Comparison of ENCODE assay signal across 14 cellular contexts in genomic region chrX:19629541-19629940, GRCh38.
DNase-seq lines count a peak whose midpoint lies in the region; ATAC-seq and TF ChIP-seq lines count a peak whose summit lies in the region.
"Had no signal": no experiment of that assay in that cellular context is flagged by ENCODE, and none has a peak within 500 bp of the region (broad histone marks: within the 10 kb centered on the region; RNA-seq: fewer than 3 reads in every experiment).

No MANE protein-coding gene starts in this region.

- H3K9me3 ChIP-seq in Peyer's patch = no peaks in the 10 kb centered on the region
- H3K9me3 ChIP-seq: pancreas, upper lobe of right lung had no signal

- TF ChIP-seq POLR2A in Peyer's patch (IDR thresholded peaks at IDR 0.05) = no peak

- H3K27me3 ChIP-seq in Peyer's patch = no peaks in the 10 kb centered on the region
- H3K27me3 ChIP-seq: upper lobe of right lung had no signal

- POLR2A ChIA-PET in activated naive CD8-positive, alpha-beta T cell treated with anti-CD3 and anti-CD28 coated beads, Interleukin-2, amount 10 ng/mL, durations not matched to agents 7 days and 5 days (lab: Charles Lee) = no interaction called here

- ATAC-seq in activated naive CD8-positive, alpha-beta T cell treated with anti-CD3 and anti-CD28 coated beads, Interleukin-2, amount 10 ng/mL, durations not matched to agents 7 days and 5 days (ENCODE audit: low read depth) = no peak
- ATAC-seq in activated naive CD8-positive, alpha-beta T cell treated with anti-CD3 and anti-CD28 coated beads, Interleukin-2, amount 50 U/mL, for 24 hours = no peak
- peak; percentile 59 for ATAC-seq in GM21723 (IDR thresholded peaks at IDR 0.05; ENCODE audit: unreplicated experiment)
- ATAC-seq in HG03521 (IDR thresholded peaks at IDR 0.05; ENCODE audit: unreplicated experiment) = peak; percentile 46
- ATAC-seq in stimulated activated naive B cell treated with anti-CD40 and anti-IgM and Interleukin-4, amounts not matched to agents 10 μg/mL and 1 μg/mL and 100 μg/mL, for 72 hours (replicated peaks) = no peak
- ATAC-seq: pancreas, upper lobe of right lung had no signal

- H3K4me3 ChIP-seq in Peyer's patch = no peak overlapping the region
- H3K4me3 ChIP-seq: pancreas, upper lobe of right lung had no signal

- no peak for DNase-seq in activated naive CD8-positive, alpha-beta T cell treated with anti-CD3 and anti-CD28 coated beads, Interleukin-2, amount 10 ng/mL, durations not matched to agents 7 days and 5 days
- no peak for DNase-seq in activated naive CD8-positive, alpha-beta T cell treated with anti-CD3 and anti-CD28 coated beads, Interleukin-2, amount 50 U/mL, for 24 hours
- DNase-seq in stimulated activated naive B cell treated with anti-CD40 and anti-IgM and Interleukin-4, amounts not matched to agents 10 μg/mL and 1 μg/mL and 100 μg/mL, for 72 hours = no peak
- DNase-seq in D341Med (ENCODE audit: low spot score) (no peak), type B pancreatic cell (ENCODE audit: extremely low spot score, unreplicated experiment) (no peak), Peyer's patch (no peak)
- DNase-seq: ACHN, HFFc6, NCI-H524, pancreas, upper lobe of right lung had no signal

- no peaks in the 10 kb centered on the region for H3K9me3 Mint-ChIP-seq in activated naive CD8-positive, alpha-beta T cell treated with anti-CD3 and anti-CD28 coated beads, Interleukin-2, amount 10 ng/mL, durations not matched to agents 7 days and 5 days
- no peaks in the 10 kb centered on the region for H3K9me3 Mint-ChIP-seq in activated naive CD8-positive, alpha-beta T cell treated with anti-CD3 and anti-CD28 coated beads, Interleukin-2, amount 50 U/mL, for 24 hours
- H3K9me3 Mint-ChIP-seq in stimulated activated naive B cell treated with anti-CD40 and anti-IgM and Interleukin-4, amounts not matched to agents 10 μg/mL and 1 μg/mL and 100 μg/mL, for 72 hours = no peaks in the 10 kb centered on the region
- H3K9me3 Mint-ChIP-seq in type B pancreatic cell = no peaks in the 10 kb centered on the region
- H3K9me3 Mint-ChIP-seq: HFFc6 had no signal

- no peaks in the 10 kb centered on the region for H3K4me1 ChIP-seq in Peyer's patch
- H3K4me1 ChIP-seq: pancreas, upper lobe of right lung had no signal

- H3K36me3 ChIP-seq in Peyer's patch = no peaks in the 10 kb centered on the region
- H3K36me3 ChIP-seq: pancreas, upper lobe of right lung had no signal

- H3K27ac Mint-ChIP-seq in activated naive CD8-positive, alpha-beta T cell treated with anti-CD3 and anti-CD28 coated beads, Interleukin-2, amount 10 ng/mL, durations not matched to agents 7 days and 5 days = peak overlapping the region; percentile 56
- no peak overlapping the region for H3K27ac Mint-ChIP-seq in activated naive CD8-positive, alpha-beta T cell treated with anti-CD3 and anti-CD28 coated beads, Interleukin-2, amount 50 U/mL, for 24 hours
- H3K27ac Mint-ChIP-seq in stimulated activated naive B cell treated with anti-CD40 and anti-IgM and Interleukin-4, amounts not matched to agents 10 μg/mL and 1 μg/mL and 100 μg/mL, for 72 hours = peak overlapping the region; percentile 75
- H3K27ac Mint-ChIP-seq in type B pancreatic cell = no peak overlapping the region
- H3K27ac Mint-ChIP-seq: HFFc6 had no signal

- no peak overlapping the region for H3K4me3 Mint-ChIP-seq in activated naive CD8-positive, alpha-beta T cell treated with anti-CD3 and anti-CD28 coated beads, Interleukin-2, amount 10 ng/mL, durations not matched to agents 7 days and 5 days
- H3K4me3 Mint-ChIP-seq in activated naive CD8-positive, alpha-beta T cell treated with anti-CD3 and anti-CD28 coated beads, Interleukin-2, amount 50 U/mL, for 24 hours = no peak overlapping the region
- no peak overlapping the region for H3K4me3 Mint-ChIP-seq in stimulated activated naive B cell treated with anti-CD40 and anti-IgM and Interleukin-4, amounts not matched to agents 10 μg/mL and 1 μg/mL and 100 μg/mL, for 72 hours
- no peak overlapping the region for H3K4me3 Mint-ChIP-seq in type B pancreatic cell
- H3K4me3 Mint-ChIP-seq: HFFc6 had no signal

- H3K27me3 Mint-ChIP-seq in activated naive CD8-positive, alpha-beta T cell treated with anti-CD3 and anti-CD28 coated beads, Interleukin-2, amount 10 ng/mL, durations not matched to agents 7 days and 5 days = no peaks in the 10 kb centered on the region
- no peaks in the 10 kb centered on the region for H3K27me3 Mint-ChIP-seq in activated naive CD8-positive, alpha-beta T cell treated with anti-CD3 and anti-CD28 coated beads, Interleukin-2, amount 50 U/mL, for 24 hours
- H3K27me3 Mint-ChIP-seq in stimulated activated naive B cell treated with anti-CD40 and anti-IgM and Interleukin-4, amounts not matched to agents 10 μg/mL and 1 μg/mL and 100 μg/mL, for 72 hours = no peaks in the 10 kb centered on the region
- no peaks in the 10 kb centered on the region for H3K27me3 Mint-ChIP-seq in type B pancreatic cell

- no peak for TF ChIP-seq CTCF in type B pancreatic cell (conservative IDR thresholded peaks at IDR 0.05)
- TF ChIP-seq CTCF in Peyer's patch (IDR thresholded peaks at IDR 0.05) = no peak

- peaks cover 5% of the 10 kb centered on the region for H3K36me3 Mint-ChIP-seq in activated naive CD8-positive, alpha-beta T cell treated with anti-CD3 and anti-CD28 coated beads, Interleukin-2, amount 10 ng/mL, durations not matched to agents 7 days and 5 days
- H3K36me3 Mint-ChIP-seq in activated naive CD8-positive, alpha-beta T cell treated with anti-CD3 and anti-CD28 coated beads, Interleukin-2, amount 50 U/mL, for 24 hours (ENCODE audit: low read depth) = peaks cover 20% of the 10 kb centered on the region
- H3K36me3 Mint-ChIP-seq in stimulated activated naive B cell treated with anti-CD40 and anti-IgM and Interleukin-4, amounts not matched to agents 10 μg/mL and 1 μg/mL and 100 μg/mL, for 72 hours = peaks cover 33 to 41% of the 10 kb centered on the region in 2 donors
- H3K36me3 Mint-ChIP-seq in type B pancreatic cell = no peaks in the 10 kb centered on the region

- no peak overlapping the region for H3K27ac ChIP-seq in Peyer's patch
- H3K27ac ChIP-seq: KMS-11, pancreas, upper lobe of right lung had no signal

- peaks cover 39% of the 10 kb centered on the region for H3K4me1 Mint-ChIP-seq in activated naive CD8-positive, alpha-beta T cell treated with anti-CD3 and anti-CD28 coated beads, Interleukin-2, amount 10 ng/mL, durations not matched to agents 7 days and 5 days
- peaks cover 70% of the 10 kb centered on the region for H3K4me1 Mint-ChIP-seq in activated naive CD8-positive, alpha-beta T cell treated with anti-CD3 and anti-CD28 coated beads, Interleukin-2, amount 50 U/mL, for 24 hours
- peaks cover 30 to 71% of the 10 kb centered on the region in 2 donors for H3K4me1 Mint-ChIP-seq in stimulated activated naive B cell treated with anti-CD40 and anti-IgM and Interleukin-4, amounts not matched to agents 10 μg/mL and 1 μg/mL and 100 μg/mL, for 72 hours
- peaks cover 4% of the 10 kb centered on the region for H3K4me1 Mint-ChIP-seq in type B pancreatic cell (ENCODE audit: unreplicated experiment)

Comparison
In these comparisons a context has a peak if more than half of its experiments do, and no peak if none do; other contexts are left out.
1. H3K27ac Mint-ChIP-seq: peak in activated naive CD8-positive, alpha-beta T cell treated with anti-CD3 and anti-CD28 coated beads, Interleukin-2, amount 10 ng/mL, durations not matched to agents 7 days and 5 days (single experiment) and stimulated activated naive B cell treated with anti-CD40 and anti-IgM and Interleukin-4, amounts not matched to agents 10 μg/mL and 1 μg/mL and 100 μg/mL, for 72 hours (single experiment); none in activated naive CD8-positive, alpha-beta T cell treated with anti-CD3 and anti-CD28 coated beads, Interleukin-2, amount 50 U/mL, for 24 hours (single experiment) and type B pancreatic cell (single experiment).
2. ATAC-seq: peak in GM21723 (single experiment) and HG03521 (single experiment); none in activated naive CD8-positive, alpha-beta T cell treated with anti-CD3 and anti-CD28 coated beads, Interleukin-2, amount 10 ng/mL, durations not matched to agents 7 days and 5 days (single experiment), activated naive CD8-positive, alpha-beta T cell treated with anti-CD3 and anti-CD28 coated beads, Interleukin-2, amount 50 U/mL, for 24 hours (single experiment) and stimulated activated naive B cell treated with anti-CD40 and anti-IgM and Interleukin-4, amounts not matched to agents 10 μg/mL and 1 μg/mL and 100 μg/mL, for 72 hours (0 of 2).